8 cellular contexts compared by ENCODE assay signal in the genomic region with DNA sequence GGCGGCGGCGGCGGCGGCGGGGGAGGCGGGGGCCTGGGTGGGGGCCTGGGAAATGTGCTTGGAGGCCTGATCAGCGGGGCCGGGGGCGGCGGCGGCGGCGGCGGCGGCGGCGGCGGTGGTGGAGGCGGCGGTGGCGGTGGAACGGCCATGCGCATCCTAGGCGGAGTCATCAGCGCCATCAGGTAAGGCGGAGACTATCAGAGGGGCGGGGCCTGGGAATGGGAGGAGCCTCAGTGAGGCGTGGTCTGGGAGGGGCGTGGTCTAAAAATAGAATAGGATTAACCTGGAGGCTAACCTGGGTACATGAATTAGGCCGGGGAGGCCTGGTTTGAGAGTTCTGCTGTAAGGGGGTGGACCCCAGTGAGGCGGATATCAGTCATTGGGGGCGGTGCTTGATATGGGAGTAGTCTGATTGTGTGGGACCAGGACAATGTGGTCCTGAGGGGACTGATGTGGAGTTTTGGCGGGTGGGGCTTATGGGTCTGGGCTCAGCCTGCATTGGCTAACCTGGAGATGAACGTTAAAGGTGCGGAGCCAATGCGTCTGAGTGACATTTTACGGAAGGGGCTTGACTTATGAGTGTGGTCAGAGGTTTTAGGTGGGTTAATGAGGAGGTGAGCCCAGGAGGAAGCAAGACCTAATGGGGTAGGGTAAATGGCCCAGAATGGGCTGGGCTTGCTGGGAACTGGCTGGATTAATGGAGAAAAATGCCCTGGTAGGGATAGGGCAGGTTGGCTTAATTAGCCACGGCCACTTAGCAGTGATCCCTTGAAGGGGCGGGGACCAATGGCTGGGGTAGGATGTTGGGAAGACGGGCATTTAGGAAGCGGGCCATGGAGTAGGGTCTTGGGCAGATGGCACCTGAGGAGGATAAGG. TPM values are rescaled to one million over a fixed set of nuclear protein-coding genes. Genes with fewer than 3 reads are reported as not detected.
DNase-seq lines count a peak whose midpoint lies in the region; ATAC-seq, FAIRE-seq and TF ChIP-seq lines count a peak whose summit lies in the region.

No MANE protein-coding gene starts in this region.

- no peak for TF ChIP-seq CTCF in keratinocyte (optimal IDR thresholded peaks at IDR 0.05 in 1 of 3, IDR thresholded peaks at IDR 0.05 in 1 of 3, conservative IDR thresholded peaks at IDR 0.05 in 1 of 3; ENCODE audit: extremely low read depth in 1 of 3, insufficient read depth in 2 of 3, low read length in 3 of 3)

- H3K9me1 ChIP-seq in keratinocyte (ENCODE audit: control insufficient read depth, extremely low read depth, insufficient read depth, low read length) = peaks cover 2% of the 10 kb centered on the region

- peak; percentile 86 for DNase-seq in GM12892 (ENCODE audit: insufficient read length)
- peak; percentile 64 to 87 for DNase-seq in NCI-H446 (lab: John Stamatoyannopoulos, UW)
- peak; percentile 92 for DNase-seq in activated CD4-positive, CD25-positive, alpha-beta regulatory T cell treated with anti-CD3 and anti-CD28 coated beads, Interleukin-2, amount 50 U/mL, for 72 hours
- peak; percentile 90 to 93 for DNase-seq in central memory CD8-positive, alpha-beta T cell (ENCODE audit: low spot score in 2 of 2)
- peak; percentile 87 for DNase-seq in keratinocyte (ENCODE audit: low read depth, low spot score)
- peak; percentile 87 for DNase-seq in stimulated activated CD4-positive, alpha-beta T cell treated with anti-CD3 and anti-CD28 coated beads, Interleukin-12 subunit alpha, Interleukin-12 subunit beta, amount 100 ng/mL, for 4 hours

- ATAC-seq in HG03175 (IDR thresholded peaks at IDR 0.05; ENCODE audit: unreplicated experiment) (peak; percentile 46), HG03469 (IDR thresholded peaks at IDR 0.05; ENCODE audit: unreplicated experiment) (no peak)
- ATAC-seq in central memory CD8-positive, alpha-beta T cell (replicated peaks; ENCODE audit: extremely low read depth, poor library complexity, severe bottlenecking) = peak; percentile 67

- H3K36me3 Mint-ChIP-seq in central memory CD8-positive, alpha-beta T cell (ENCODE audit: insufficient read depth) = peaks cover 36% of the 10 kb centered on the region

- H3K4me2 ChIP-seq in keratinocyte (ENCODE audit: control insufficient read depth, extremely low read depth, insufficient read depth, low read depth, low read length) = peak overlapping the region; percentile 89

- no peaks in the 10 kb centered on the region for H3K27me3 ChIP-seq in keratinocyte (ENCODE audit: control insufficient read depth, extremely low read depth, insufficient read depth, low read length)

- peak overlapping the region; percentile 97 for H3K9ac ChIP-seq in keratinocyte (ENCODE audit: control insufficient read depth, extremely low read depth, insufficient read depth, low read length)

- H3K27me3 Mint-ChIP-seq in central memory CD8-positive, alpha-beta T cell = no peaks in the 10 kb centered on the region

- peaks cover 23% of the 10 kb centered on the region for H3K4me1 ChIP-seq in keratinocyte (ENCODE audit: control insufficient read depth, extremely low read depth, insufficient read depth, low read length)

- H3K27ac ChIP-seq in keratinocyte (ENCODE audit: control insufficient read depth, insufficient read depth, low read length) = peak overlapping the region; percentile 98

- H3K9me3 ChIP-seq in keratinocyte (ENCODE audit: control insufficient read depth, low read depth, low read length) = no peaks in the 10 kb centered on the region

- no peak overlapping the region for H2AFZ ChIP-seq in keratinocyte (ENCODE audit: control insufficient read depth, low read length)

- H3K27ac Mint-ChIP-seq in central memory CD8-positive, alpha-beta T cell (ENCODE audit: low read depth) = peak overlapping the region; percentile 87

- no peak for TF ChIP-seq POLR2A in GM12892 (IDR thresholded peaks at IDR 0.05; ENCODE audit: low read depth, low read length)

- peak overlapping the region; percentile 73 to 100 (median 89) for H3K4me3 ChIP-seq in keratinocyte (ENCODE audit: control insufficient read depth in 2 of 3, extremely low read depth in 1 of 3, insufficient read depth in 2 of 3, low read depth in 1 of 3, low read length in 3 of 3)

- H3K4me3 Mint-ChIP-seq in central memory CD8-positive, alpha-beta T cell = peak overlapping the region; percentile 96

- FAIRE-seq in GM12892 (lab: Jason Lieb, UNC) (peak; percentile 92), keratinocyte (lab: Jason Lieb, UNC) (peak; percentile 71)

- H3K9me3 Mint-ChIP-seq in central memory CD8-positive, alpha-beta T cell = no peaks in the 10 kb centered on the region

- peaks cover 8% of the 10 kb centered on the region for H4K20me1 ChIP-seq in keratinocyte (ENCODE audit: control insufficient read depth, extremely low read depth, insufficient read depth, low read length)

- H3K4me1 Mint-ChIP-seq in central memory CD8-positive, alpha-beta T cell = peaks cover 29% of the 10 kb centered on the region

- H3K79me2 ChIP-seq in keratinocyte (ENCODE audit: control insufficient read depth, insufficient read depth, low read length) = peaks cover 22% of the 10 kb centered on the region

- dilution Hi-C loops in keratinocyte (cut with MboI; ENCODE audit: extremely low pct_ligation_motif_present, low sequenced_read_pairs) = no loop called here

- H3K36me3 ChIP-seq in keratinocyte (ENCODE audit: control insufficient read depth in 2 of 2, extremely low read depth in 1 of 2, insufficient read depth in 2 of 2, low read length in 2 of 2) = peaks cover 23 to 33% of the 10 kb centered on the region in 2 experiments

RNA-seq across cellular contexts. Expression of a gene that starts 1.4 kb away (rescaled TPM):
- 328 TPM for polyA plus RNA-seq in GM12892 (2012; ENCODE audit: missing spikeins)
- polyA plus RNA-seq in keratinocyte = 778 to 884 TPM (median 832 TPM) in 3 replicates
- polyA plus RNA-seq in keratinocyte (2011; ENCODE audit: low read depth) = 277 TPM
- polyA plus RNA-seq in keratinocyte (2011; cell fraction: cytosol; rRNA removed) = 503 and 570 TPM in 2 replicates
- 320 and 355 TPM in 2 replicates for polyA plus RNA-seq in keratinocyte (2011; cell fraction: nucleus; rRNA removed)
- polyA plus RNA-seq in keratinocyte (2012; ENCODE audit: low replicate concordance) = 573 and 1,064 TPM in 2 replicates
- 875 to 1,429 TPM (median 940 TPM) in 3 replicates for polyA minus RNA-seq in keratinocyte
- polyA minus RNA-seq in keratinocyte (2011; cell fraction: cytosol; rRNA and poly(A)+ RNA removed) = 664 TPM
- polyA minus RNA-seq in keratinocyte (2011; cell fraction: nucleus; rRNA and poly(A)+ RNA removed) = 173 and 211 TPM in 2 replicates

RNA-seq across cellular contexts. Expression of a gene that starts 11.0 kb away (rescaled TPM):
- not detected for polyA plus RNA-seq in GM12892 (2012; ENCODE audit: missing spikeins)
- 1.6 to 7.1 TPM (median 2.6 TPM) in 3 replicates for polyA plus RNA-seq in keratinocyte
- 3.0 TPM for polyA plus RNA-seq in keratinocyte (2011; ENCODE audit: low read depth)
- 3.3 and 49.1 TPM in 2 replicates for polyA plus RNA-seq in keratinocyte (2011; cell fraction: cytosol; rRNA removed)
- polyA plus RNA-seq in keratinocyte (2011; cell fraction: nucleus; rRNA removed) = 0.53 and 1.0 TPM in 2 replicates
- polyA plus RNA-seq in keratinocyte (2012; ENCODE audit: low replicate concordance) = 6.5 and 34.7 TPM in 2 replicates
- 0.79 to 2.8 TPM (median 1.8 TPM) in 3 replicates for polyA minus RNA-seq in keratinocyte
- polyA minus RNA-seq in keratinocyte (2011; cell fraction: cytosol; rRNA and poly(A)+ RNA removed) = 3.6 TPM
- polyA minus RNA-seq in keratinocyte (2011; cell fraction: nucleus; rRNA and poly(A)+ RNA removed) = not detected in 2 replicates

RNA-seq across cellular contexts. Expression of a gene that starts 26.0 kb away (rescaled TPM):
- polyA plus RNA-seq in GM12892 (2012; ENCODE audit: missing spikeins) = 81.2 TPM
- polyA plus RNA-seq in keratinocyte = 179 to 193 TPM (median 183 TPM) in 3 replicates
- 27.1 TPM for polyA plus RNA-seq in keratinocyte (2011; ENCODE audit: low read depth)
- 189 and 218 TPM in 2 replicates for polyA plus RNA-seq in keratinocyte (2011; cell fraction: cytosol; rRNA removed)
- 129 and 137 TPM in 2 replicates for polyA plus RNA-seq in keratinocyte (2011; cell fraction: nucleus; rRNA removed)
- 150 and 230 TPM in 2 replicates for polyA plus RNA-seq in keratinocyte (2012; ENCODE audit: low replicate concordance)
- 111 to 205 TPM (median 156 TPM) in 3 replicates for polyA minus RNA-seq in keratinocyte
- polyA minus RNA-seq in keratinocyte (2011; cell fraction: cytosol; rRNA and poly(A)+ RNA removed) = 167 TPM
- polyA minus RNA-seq in keratinocyte (2011; cell fraction: nucleus; rRNA and poly(A)+ RNA removed) = 27.0 and 37.3 TPM in 2 replicates

RNA-seq across cellular contexts. Expression of a gene that starts 26.6 kb away (rescaled TPM):
- polyA plus RNA-seq in GM12892 (2012; ENCODE audit: missing spikeins) = 62.7 TPM
- 31.3 to 63.2 TPM (median 34.3 TPM) in 3 replicates for polyA plus RNA-seq in keratinocyte
- 70.3 TPM for polyA plus RNA-seq in keratinocyte (2011; ENCODE audit: low read depth)
- polyA plus RNA-seq in keratinocyte (2011; cell fraction: cytosol; rRNA removed) = 43.2 and 86.9 TPM in 2 replicates
- polyA plus RNA-seq in keratinocyte (2011; cell fraction: nucleus; rRNA removed) = 12.1 and 14.1 TPM in 2 replicates
- 130 and 164 TPM in 2 replicates for polyA plus RNA-seq in keratinocyte (2012; ENCODE audit: low replicate concordance)
- polyA minus RNA-seq in keratinocyte = 90.8 to 122 TPM (median 105 TPM) in 3 replicates
- 149 TPM for polyA minus RNA-seq in keratinocyte (2011; cell fraction: cytosol; rRNA and poly(A)+ RNA removed)
- polyA minus RNA-seq in keratinocyte (2011; cell fraction: nucleus; rRNA and poly(A)+ RNA removed) = 15.4 and 17.1 TPM in 2 replicates

RNA-seq across cellular contexts. Expression of a gene that starts 30.3 kb away (rescaled TPM):
- not detected for polyA plus RNA-seq in GM12892 (2012; ENCODE audit: missing spikeins)
- not detected in 3 replicates for polyA plus RNA-seq in keratinocyte
- not detected for polyA plus RNA-seq in keratinocyte (2011; ENCODE audit: low read depth)
- not detected in 2 replicates for polyA plus RNA-seq in keratinocyte (2011; cell fraction: cytosol; rRNA removed)
- not detected in 2 replicates for polyA plus RNA-seq in keratinocyte (2011; cell fraction: nucleus; rRNA removed)
- polyA plus RNA-seq in keratinocyte (2012; ENCODE audit: low replicate concordance) = not detected in 2 replicates
- not detected in 3 replicates for polyA minus RNA-seq in keratinocyte
- not detected for polyA minus RNA-seq in keratinocyte (2011; cell fraction: cytosol; rRNA and poly(A)+ RNA removed)
- polyA minus RNA-seq in keratinocyte (2011; cell fraction: nucleus; rRNA and poly(A)+ RNA removed) = not detected in 2 replicates
